8 cellular contexts compared by ENCODE assay signal in the genomic region with DNA sequence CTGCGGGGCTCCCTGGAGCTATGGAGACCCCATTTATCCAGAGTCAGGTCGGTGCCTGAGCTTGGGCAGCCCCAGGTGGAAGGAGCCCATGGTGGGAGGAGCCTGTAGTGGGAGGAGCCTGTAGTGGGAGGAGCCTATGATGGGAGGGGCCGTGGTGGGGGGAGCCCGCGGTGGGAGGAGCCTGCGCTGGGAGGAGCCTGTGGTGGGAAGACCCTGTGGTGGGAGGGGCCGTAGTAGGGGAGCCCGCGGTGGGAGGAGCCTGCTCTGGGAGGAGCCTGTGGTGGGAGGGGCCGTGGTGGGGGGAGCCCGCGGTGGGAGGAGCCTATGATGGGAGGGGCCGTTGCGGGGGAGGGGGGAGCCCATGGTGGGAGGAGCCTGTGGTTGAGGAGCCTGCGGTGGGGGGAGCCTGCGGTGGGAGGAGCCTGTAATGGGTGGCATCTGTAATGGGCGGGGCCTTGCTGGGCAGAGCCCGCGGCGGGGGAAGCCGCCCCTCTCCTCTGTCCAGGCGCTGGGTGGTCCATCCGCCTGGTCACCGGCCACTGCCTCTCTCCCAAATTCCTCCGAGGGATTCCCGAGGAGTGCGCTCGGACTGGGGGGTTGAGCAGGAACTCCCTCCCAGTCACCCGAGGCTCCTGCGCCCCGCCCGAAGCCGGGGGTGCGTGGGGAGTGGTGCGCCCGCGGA. TPM values are rescaled to one million over a fixed set of nuclear protein-coding genes. Genes with fewer than 3 reads are reported as not detected.
DNase-seq lines count a peak whose midpoint lies in the region; ATAC-seq and TF ChIP-seq lines count a peak whose summit lies in the region.

No MANE protein-coding gene starts in this region.

- TF ChIP-seq EP300 in upper lobe of left lung (IDR thresholded peaks at IDR 0.05): no peak

- no CpG with 5 or more reads among the region's 37 CpGs for WGBS in trophoblast cell (ENCODE audit: extremely low coverage, insufficient coverage, insufficient read length)
- 1 to 4% methylated on average over 22 to 33 of the region's 37 CpGs for WGBS in upper lobe of left lung, 2 donors

- peak overlapping the region; percentile 60 for H4K91ac ChIP-seq in trophoblast cell (ENCODE audit: low read depth, low read length)

- H3K4ac ChIP-seq in trophoblast cell (ENCODE audit: low read depth, low read length): peak overlapping the region; percentile 15

- no peak overlapping the region for H3K9ac ChIP-seq in trophoblast cell (ENCODE audit: low read length)

- H3K27me3 ChIP-seq in RWPE2 (ENCODE audit: insufficient read depth, poor library complexity, severe bottlenecking) (no peaks in the 10 kb centered on the region), trophoblast cell (ENCODE audit: insufficient read depth, low read length) (no peaks in the 10 kb centered on the region), upper lobe of left lung (peaks cover 0 to 6% (median under 1%) of the 10 kb centered on the region in 4 donors)

- peak overlapping the region; percentile 42 for H3K14ac ChIP-seq in trophoblast cell (ENCODE audit: low read length)

- H3K4me2 ChIP-seq in trophoblast cell (ENCODE audit: low read length): peak overlapping the region; percentile 50

- peak overlapping the region; percentile 62 for H2AFZ ChIP-seq in trophoblast cell (ENCODE audit: insufficient read depth, low read length, poor library complexity)

- ATAC-seq in GM18907 (IDR thresholded peaks at IDR 0.05; ENCODE audit: unreplicated experiment) (peak; percentile 36), RWPE2 (ENCODE audit: low read depth) (peak; percentile 55), upper lobe of left lung (ENCODE audit: low FRiP score in 2 of 2) (peak; percentile 85 to 91)

- H3K27ac ChIP-seq in RWPE2 (ENCODE audit: poor library complexity, severe bottlenecking): peak overlapping the region; percentile 58
- no peak overlapping the region for H3K27ac ChIP-seq in trophoblast cell (ENCODE audit: low read depth, low read length)
- peak overlapping the region in 3 of 4 donors; percentile 15 to 58 (median 54) for H3K27ac ChIP-seq in upper lobe of left lung

- TF ChIP-seq CTCF in RWPE2 (IDR thresholded peaks at IDR 0.05; ENCODE audit: poor library complexity, severe bottlenecking) (no peak), upper lobe of left lung (IDR thresholded peaks at IDR 0.05) (no peak)

- H3K79me1 ChIP-seq in trophoblast cell (ENCODE audit: low read length): peaks cover 3% of the 10 kb centered on the region

- H4K12ac ChIP-seq in trophoblast cell (ENCODE audit: low read depth, low read length): peak overlapping the region; percentile 59

- H4K8ac ChIP-seq in trophoblast cell (ENCODE audit: low read depth, low read length): no peak overlapping the region

- peak overlapping the region; percentile 47 for H2BK120ac ChIP-seq in trophoblast cell (ENCODE audit: insufficient read depth, low read length, poor library complexity)

- no peaks in the 10 kb centered on the region for H3K79me2 ChIP-seq in trophoblast cell (ENCODE audit: control insufficient read depth, insufficient read depth, low read length, poor library complexity)

- H3K4me3 ChIP-seq in RWPE2 (ENCODE audit: severe bottlenecking) (peak overlapping the region; percentile 47), trophoblast cell (ENCODE audit: low read depth, low read length) (peak overlapping the region; percentile 13), upper lobe of left lung (peak overlapping the region; percentile 14 to 71 (median 62))

- TF ChIP-seq POLR2A in upper lobe of left lung (IDR thresholded peaks at IDR 0.05): peak in 2 of 4 donors; percentile 20 to 50

- H3K4me1 ChIP-seq in RWPE2 (ENCODE audit: insufficient read depth, poor library complexity, severe bottlenecking) (peaks cover 9% of the 10 kb centered on the region), trophoblast cell (ENCODE audit: control insufficient read depth in 1 of 2, insufficient read depth in 2 of 2, low read length in 2 of 2) (peaks cover 6 to 7% of the 10 kb centered on the region in 2 experiments), upper lobe of left lung (peaks cover 10 to 23% (median 20%) of the 10 kb centered on the region in 4 donors)

- H2AK5ac ChIP-seq in trophoblast cell (ENCODE audit: low read length): no peak overlapping the region

- no peak overlapping the region for H3K23ac ChIP-seq in trophoblast cell (ENCODE audit: low read length)

- no peaks in the 10 kb centered on the region for H3K9me3 ChIP-seq in RWPE2 (ENCODE audit: severe bottlenecking)
- H3K9me3 ChIP-seq in trophoblast cell (ENCODE audit: insufficient read depth, low read depth, low read length): peaks cover 2% of the 10 kb centered on the region
- H3K9me3 ChIP-seq in upper lobe of left lung: no peaks in the 10 kb centered on the region

- H2BK12ac ChIP-seq in trophoblast cell (ENCODE audit: low read length): no peak overlapping the region

- DNase-seq in A172 (ENCODE audit: low spot score): peak; percentile 44
- peak in 73 of 76 experiments; percentile 30 to 99 (median 84) for DNase-seq in HUDEP-2 (lab: John Stamatoyannopoulos, UW; ENCODE audit: unreplicated experiment in 76 of 76)
- peak; percentile 85 for DNase-seq in RWPE2 (ENCODE audit: low spot score)
- DNase-seq in activated gamma-delta T cell treated with Interleukin-2 at 50 U/mL for 16 hours: peak; percentile 85
- DNase-seq in germinal center (ENCODE audit: low spot score): peak; percentile 89
- peak in 1 of 2 donors; percentile 46 for DNase-seq in trophoblast cell
- peak; percentile 90 to 93 for DNase-seq in upper lobe of left lung

- H3K18ac ChIP-seq in trophoblast cell (ENCODE audit: low read length): peak overlapping the region; percentile 46

- H2BK5ac ChIP-seq in trophoblast cell (ENCODE audit: low read depth, low read length, poor library complexity): no peak overlapping the region

- H3K36me3 ChIP-seq in RWPE2 (ENCODE audit: low read depth) (no peaks in the 10 kb centered on the region), trophoblast cell (ENCODE audit: control insufficient read depth in 1 of 2, insufficient read depth in 2 of 2, low read length in 2 of 2) (no peaks in the 10 kb centered on the region), upper lobe of left lung (peaks cover 0 to 6% (median 2%) of the 10 kb centered on the region in 4 donors)

RNA-seq across cellular contexts. Expression of a gene that starts 0.6 kb away (rescaled TPM):
- 1.8 and 2.9 TPM in 2 replicates for total RNA-seq in A172 (2014; rRNA removed; shearing (Covaris generic))
- 0.69 and 0.85 TPM in 2 replicates for polyA plus RNA-seq in trophoblast cell (2013)
- total RNA-seq in upper lobe of left lung: 1 to 10 TPM in 4 of 6 donors, under 1 TPM in 2; 0.29 to 6.5 (median 1.4) TPM

RNA-seq across cellular contexts. Expression of a gene that starts 5.8 kb away (rescaled TPM):
- not detected in 2 replicates for total RNA-seq in A172 (2014; rRNA removed; shearing (Covaris generic))
- polyA plus RNA-seq in trophoblast cell (2013): not detected in 2 replicates
- total RNA-seq in upper lobe of left lung: not detected

RNA-seq across cellular contexts. Expression of a gene that starts 16.2 kb away (rescaled TPM):
- 2.0 and 2.4 TPM in 2 replicates for total RNA-seq in A172 (2014; rRNA removed; shearing (Covaris generic))
- polyA plus RNA-seq in trophoblast cell (2013): 0.03 TPM in 1 of 2 replicates, not detected in the other
- total RNA-seq in upper lobe of left lung: 1 to 10 TPM; 3.3 to 9.8 (median 6.0) TPM

RNA-seq across cellular contexts. Expression of a gene that starts 20.6 kb away (rescaled TPM):
- 17.1 and 17.2 TPM in 2 replicates for total RNA-seq in A172 (2014; rRNA removed; shearing (Covaris generic))
- polyA plus RNA-seq in trophoblast cell (2013): 8.7 and 9.1 TPM in 2 replicates
- 100 to 1,000 TPM in 1 of 6 donors, 10 to 100 TPM in 5; 40.1 to 102 (median 56.6) TPM for total RNA-seq in upper lobe of left lung

RNA-seq across cellular contexts. Expression of a gene that starts 32.8 kb away (rescaled TPM):
- 67.4 and 70.6 TPM in 2 replicates for total RNA-seq in A172 (2014; rRNA removed; shearing (Covaris generic))
- 330 and 341 TPM in 2 replicates for polyA plus RNA-seq in trophoblast cell (2013)
- 100 to 1,000 TPM in 5 of 6 donors, 10 to 100 TPM in 1; 91.1 to 468 (median 416) TPM for total RNA-seq in upper lobe of left lung

Comparison
In these comparisons a context has a peak if more than half of its experiments do, and no peak if none do; other contexts are left out.
1. ATAC-seq: peak in every context shown above with its lines; median percentile 88 in upper lobe of left lung; 55 in RWPE2; 36 in GM18907.